11 cellular contexts compared by ENCODE assay signal in the genomic region with DNA sequence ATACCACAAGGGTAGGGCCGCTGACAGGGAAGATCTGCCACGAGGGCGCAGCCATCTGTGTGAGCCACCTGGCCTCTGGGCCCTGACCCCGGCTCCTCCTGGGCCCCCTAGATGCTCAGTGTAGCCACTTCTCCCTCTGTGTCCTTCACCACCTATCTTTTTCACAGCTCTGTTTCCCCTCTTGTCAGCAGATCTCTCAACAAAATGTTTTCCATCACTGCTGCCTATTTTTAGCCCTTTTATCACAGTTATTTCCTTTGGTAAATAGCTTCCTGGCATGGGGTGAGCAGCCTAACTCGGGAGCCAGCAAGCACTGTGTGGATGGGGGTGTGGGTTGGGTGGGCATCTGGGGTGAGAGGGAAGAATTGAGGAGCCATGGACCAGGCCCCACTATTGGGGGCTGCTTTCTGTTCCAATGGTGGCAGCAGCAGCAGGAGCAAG.
A peak's percentile ranks its signal among the peaks of the same experiment; 100 is the strongest.
DNase-seq lines count a peak whose midpoint lies in the region; ATAC-seq and TF ChIP-seq lines count a peak whose summit lies in the region.
"Had no signal": no experiment of that assay in that cellular context is flagged by ENCODE, and none has a peak within 500 bp of the region (broad histone marks: within the 10 kb centered on the region; RNA-seq: fewer than 3 reads in every experiment).

No MANE protein-coding gene starts in this region.

- TF ChIP-seq CTCF in brain (conservative IDR thresholded peaks at IDR 0.05) (no peak), sigmoid colon (IDR thresholded peaks at IDR 0.05) (no peak), CD14-positive monocyte (IDR thresholded peaks at IDR 0.05) (no peak)

- peaks cover 60% of the 10 kb centered on the region for H3K4me1 Mint-ChIP-seq in brain
- no peaks in the 10 kb centered on the region for H3K4me1 Mint-ChIP-seq in CD14-positive monocyte

- DNase-seq in DMS153 treated with DMSO at 0.1 percent for 48 hours (lab: John Stamatoyannopoulos, UW; ENCODE audit: unreplicated experiment) (peak; percentile 33), iris pigment epithelial cell (ENCODE audit: low read depth) (peak; percentile 28), sigmoid colon (no peak), CD14-positive monocyte (ENCODE audit: low spot score) (no peak), NCI-H146 (lab: John Stamatoyannopoulos, UW) (no peak)
- DNase-seq: central memory CD4-positive, alpha-beta T cell had no signal

- H3K27me3 Mint-ChIP-seq in brain (peaks cover 11% of the 10 kb centered on the region), CD14-positive monocyte (ENCODE audit: low read depth in 3 of 3) (peaks cover 0 to 3% (median 2%) of the 10 kb centered on the region in 3 donors)

- H3K4me3 Mint-ChIP-seq in brain (peak overlapping the region; percentile 39 to 72 (median 59)), CD14-positive monocyte (no peak overlapping the region)

- H3K9me3 Mint-ChIP-seq in brain, result peaks cover 0 to 4% (median 0%) of the 10 kb centered on the region in 5 experiments
- H3K9me3 Mint-ChIP-seq in CD14-positive monocyte, result peaks cover 0 to 2% (median 0%) of the 10 kb centered on the region in 7 donors

- no peak for TF ChIP-seq POLR2A in sigmoid colon (IDR thresholded peaks at IDR 0.05)

- no peak for TF ChIP-seq EP300 in sigmoid colon (IDR thresholded peaks at IDR 0.05)

- H3K27ac ChIP-seq in sigmoid colon, result peak overlapping the region; percentile 81 to 94 (median 92)
- H3K27ac ChIP-seq: C4-2B had no signal

- no peak overlapping the region for H3K4me3 ChIP-seq in sigmoid colon

- H3K27ac Mint-ChIP-seq in brain, result peak overlapping the region; percentile 96 to 100 (median 97)
- H3K27ac Mint-ChIP-seq in CD14-positive monocyte, result no peak overlapping the region
- H3K27ac Mint-ChIP-seq: progenitor cell of endocrine pancreas had no signal

- intact Hi-C loops in sigmoid colon (cut with DNase I) (loop anchor here (2.0 to 5.0 kb wide), 3 partner anchors 40 to 135 kb away; a partner anchor contains a TSS), CD14-positive monocyte (cut with micrococcal nuclease) (no loop called here)

- 33 to 56% methylated on average over 5 of the region's 5 CpGs for WGBS in sigmoid colon, 2 donors

- no peaks in the 10 kb centered on the region for H3K36me3 Mint-ChIP-seq in brain
- no peaks in the 10 kb centered on the region for H3K36me3 Mint-ChIP-seq in CD14-positive monocyte

- no peaks in the 10 kb centered on the region for H3K27me3 ChIP-seq in sigmoid colon

- ATAC-seq in HG03196 (IDR thresholded peaks at IDR 0.05; ENCODE audit: unreplicated experiment) (no peak), HG03378 (IDR thresholded peaks at IDR 0.05; ENCODE audit: unreplicated experiment) (no peak)

- H3K36me3 ChIP-seq in sigmoid colon, result no peaks in the 10 kb centered on the region

- H3K9me3 ChIP-seq in sigmoid colon, result no peaks in the 10 kb centered on the region

- H3K4me1 ChIP-seq in sigmoid colon, result peaks cover 0 to 76% (median 71%) of the 10 kb centered on the region in 4 donors

Comparison
In these comparisons a context has a peak if more than half of its experiments do, and no peak if none do; other contexts are left out.
1. DNase-seq: peak in DMS153 treated with DMSO at 0.1 percent for 48 hours (single experiment) and iris pigment epithelial cell (single experiment); none in sigmoid colon (single experiment), CD14-positive monocyte (single experiment) and NCI-H146 (single experiment).
2. H3K27ac Mint-ChIP-seq: peak in brain (5 of 5); none in CD14-positive monocyte (0 of 7).
3. H3K4me3 Mint-ChIP-seq: peak in brain (5 of 5); none in CD14-positive monocyte (0 of 2).